Comparison of ENCODE assay signal across 16 cellular contexts in the genomic region with DNA sequence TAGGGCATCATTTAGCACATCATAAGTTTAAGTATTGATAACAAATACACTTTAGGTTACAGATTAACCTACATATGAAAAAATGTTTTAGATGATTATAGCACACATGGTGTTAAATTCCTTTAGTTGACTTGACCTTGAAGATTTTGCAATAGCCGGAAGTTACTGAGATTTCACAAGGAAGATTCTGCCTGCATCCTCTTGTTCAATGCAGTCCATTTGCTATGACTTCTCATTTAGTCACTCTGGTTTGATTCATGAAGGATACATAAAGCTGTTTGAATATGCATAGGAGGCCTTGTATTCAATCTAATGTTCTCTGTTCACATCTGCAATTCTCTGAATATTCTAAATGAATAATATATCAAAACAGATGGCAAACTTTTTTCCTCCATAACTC.
DNase-seq lines count a peak whose midpoint lies in the region; TF ChIP-seq lines count a peak whose summit lies in the region.
"Had no signal": no experiment of that assay in that cellular context is flagged by ENCODE, and none has a peak within 500 bp of the region (broad histone marks: within the 10 kb centered on the region; RNA-seq: fewer than 3 reads in every experiment).

No MANE protein-coding gene starts in this region.

- H3K4me3 ChIP-seq in AG10803 (ENCODE audit: low read length) (no peak overlapping the region), fibroblast of pulmonary artery (replicated peaks; ENCODE audit: low read depth, low read length) (no peak overlapping the region)

- peak; percentile 59 for DNase-seq in AG10803 (ENCODE audit: low read depth)
- DNase-seq in HS-5 (ENCODE audit: low read depth), result peak; percentile 54
- DNase-seq in amniotic epithelial cell (ENCODE audit: low read depth), result peak; percentile 27
- peak; percentile 28 for DNase-seq in fibroblast of pulmonary artery (ENCODE audit: low read depth)
- no peak for DNase-seq in SKM-1 (lab: John Stamatoyannopoulos, UW; ENCODE audit: unreplicated experiment)
- no peak for DNase-seq in DMS 273 treated with DMSO at 0.1 percent for 48 hours (lab: John Stamatoyannopoulos, UW)
- DNase-seq in NCI-H1048 (lab: John Stamatoyannopoulos, UW), result no peak
- DNase-seq in OCI-M2 (lab: John Stamatoyannopoulos, UW; ENCODE audit: unreplicated experiment), result no peak
- DNase-seq: AML-193; Calu3; CD4-positive, alpha-beta T cell; DMS79 treated with DMSO at 0.1 percent for 48 hours; Kasumi-1; NCI-H1436; NCI-H2029 treated with DMSO at 0.1 percent for 48 hours; NCI-H510A treated with DMSO at 0.1 percent for 48 hours had no signal

- TF ChIP-seq CTCF in AG10803 (conservative IDR thresholded peaks at IDR 0.05; ENCODE audit: low read length), result no peak
- TF ChIP-seq CTCF in fibroblast of pulmonary artery (IDR thresholded peaks at IDR 0.05; ENCODE audit: low read length, missing control alignments), result no peak

Comparison
In these comparisons a context has a peak if more than half of its experiments do, and no peak if none do; other contexts are left out.
1. DNase-seq: peak in AG10803 (single experiment), HS-5 (single experiment), amniotic epithelial cell (single experiment) and fibroblast of pulmonary artery (single experiment); none in SKM-1 (single experiment), DMS 273 treated with DMSO at 0.1 percent for 48 hours (single experiment), NCI-H1048 (single experiment) and OCI-M2 (single experiment).